21 cellular contexts compared by ENCODE assay signal in genomic region chr18:79186649-79187048, GRCh38.
DNase-seq lines count a peak whose midpoint lies in the region; ATAC-seq and TF ChIP-seq lines count a peak whose summit lies in the region.
"Had no signal": no experiment of that assay in that cellular context is flagged by ENCODE, and none has a peak within 500 bp of the region (broad histone marks: within the 10 kb centered on the region; RNA-seq: fewer than 3 reads in every experiment).

No MANE protein-coding gene starts in this region.

- no peak for DNase-seq in PC-3
- DNase-seq in NCI-H187 treated with DMSO at 0.1 percent for 48 hours (lab: John Stamatoyannopoulos, UW), result no peak
- no peak for DNase-seq in UCSD-AML1 (lab: John Stamatoyannopoulos, UW; ENCODE audit: unreplicated experiment)
- DNase-seq in NAMALWA (ENCODE audit: low spot score), result no peak
- DNase-seq: activated CD4-positive, alpha-beta T cell treated with anti-CD3 and anti-CD28 coated beads, Interleukin-2, amount 10 ng/mL, durations not matched to agents 24 days and 14 days; activated naive CD8-positive, alpha-beta T cell treated with anti-CD3 and anti-CD28 coated beads, Interleukin-2, amount 50 U/mL, for 24 hours; COR-L47; effector CD8-positive, alpha-beta T cell; foreskin melanocyte; GDM1; left ventricle myocardium inferior; stimulated activated naive B cell treated with anti-CD40 and anti-IgM and Interleukin-4, amounts not matched to agents 10 μg/mL and 1 μg/mL and 100 μg/mL, for 72 hours; T-helper 9 cell; upper lobe of left lung had no signal

- POLR2A ChIA-PET in PC-3 (lab: Charles Lee; ENCODE audit: unreplicated experiment), result no interaction called here

- H3K79me2 ChIP-seq in PC-3 (ENCODE audit: low read length), result no peaks in the 10 kb centered on the region
- H3K79me2 ChIP-seq: parathyroid adenoma had no signal

- H3K4me2 ChIP-seq in PC-3 (ENCODE audit: low read length), result no peak overlapping the region

- no peaks in the 10 kb centered on the region for H3K36me3 ChIP-seq in PC-3 (ENCODE audit: low read depth, low read length)
- H3K36me3 ChIP-seq: SJSA1 had no signal

- no peak overlapping the region for H3K9ac ChIP-seq in PC-3 (ENCODE audit: low read length)
- H3K9ac ChIP-seq: parathyroid adenoma had no signal

- BruUV-seq in PC-3 (replicated peaks; lab: Mats Ljungman, UMichigan), result no TSS peak

- no peak overlapping the region for H2AFZ ChIP-seq in PC-3 (ENCODE audit: low read length)
- H2AFZ ChIP-seq: parathyroid adenoma had no signal

- no peak overlapping the region for H3K27ac ChIP-seq in PC-3 (ENCODE audit: low read length)
- H3K27ac ChIP-seq: left ventricle myocardium inferior, parathyroid adenoma, SJSA1, upper lobe of left lung had no signal

- intact Hi-C loops in PC-3 (cut with micrococcal nuclease), result no loop called here

- TF ChIP-seq CTCF in PC-3 (conservative IDR thresholded peaks at IDR 0.05; ENCODE audit: low read depth, low read length), result no peak

- CTCF ChIA-PET in PC-3 (lab: Charles Lee), result no interaction called here

- H3K27me3 ChIP-seq in PC-3 (ENCODE audit: low read length), result no peaks in the 10 kb centered on the region
- H3K27me3 ChIP-seq: SJSA1, upper lobe of left lung had no signal

- ATAC-seq in GM18498 (IDR thresholded peaks at IDR 0.05; ENCODE audit: unreplicated experiment) (peak; percentile 81), GM19452 (IDR thresholded peaks at IDR 0.05; ENCODE audit: unreplicated experiment) (peak; percentile 63), HG02623 (IDR thresholded peaks at IDR 0.05; ENCODE audit: unreplicated experiment) (peak; percentile 54), HG03460 (IDR thresholded peaks at IDR 0.05; ENCODE audit: unreplicated experiment) (peak; percentile 78), PC-3 (no peak)
- ATAC-seq: activated naive CD8-positive, alpha-beta T cell treated with anti-CD3 and anti-CD28 coated beads, Interleukin-2, amount 50 U/mL, for 24 hours; K562; stimulated activated naive B cell treated with anti-CD40 and anti-IgM and Interleukin-4, amounts not matched to agents 10 μg/mL and 1 μg/mL and 100 μg/mL, for 72 hours had no signal

- no peaks in the 10 kb centered on the region for H3K9me3 ChIP-seq in PC-3 (ENCODE audit: low read length)
- H3K9me3 ChIP-seq: left ventricle myocardium inferior, SJSA1, upper lobe of left lung had no signal

- H3K4me3 ChIP-seq in PC-3 (ENCODE audit: low read length), result no peak overlapping the region
- H3K4me3 ChIP-seq: K562, left ventricle myocardium inferior, SJSA1, upper lobe of left lung had no signal

- H3K9me2 ChIP-seq in PC-3 (replicated peaks; ENCODE audit: low read length), result no peaks in the 10 kb centered on the region

- H3K4me1 ChIP-seq in PC-3 (ENCODE audit: insufficient read depth, low read length), result no peaks in the 10 kb centered on the region
- H3K4me1 ChIP-seq: parathyroid adenoma, SJSA1 had no signal

- H3F3A ChIP-seq in PC-3 (ENCODE audit: low read length, unreplicated experiment), result no peaks in the 10 kb centered on the region

- no peaks in the 10 kb centered on the region for H4K20me1 ChIP-seq in PC-3 (ENCODE audit: low read length)
